25 cellular contexts compared by ENCODE assay signal in genomic region chr2:26157580-26157979, GRCh38.
"Had no signal": no experiment of that assay in that cellular context is flagged by ENCODE, and none has a peak within 500 bp of the region (broad histone marks: within the 10 kb centered on the region; RNA-seq: fewer than 3 reads in every experiment).

No MANE protein-coding gene starts in this region.

- H3K27ac ChIP-seq: colonic mucosa, epithelial cell of prostate, esophagus squamous epithelium, gastrocnemius medialis, heart right ventricle, left lung, lower lobe of right lung had no signal

- H3K9me3 ChIP-seq: colonic mucosa, gastrocnemius medialis, lower lobe of right lung had no signal

- H3K4me1 ChIP-seq: colonic mucosa, esophagus squamous epithelium, gastrocnemius medialis, heart right ventricle, left lung, lower lobe of right lung had no signal

- FAIRE-seq: endometrium, islet of Langerhans, keratinocyte had no signal

- DNase-seq: colonic mucosa; cortex of kidney; effector CD8-positive, alpha-beta T cell; effector memory CD8-positive, alpha-beta T cell; endodermal cell; erythroblast; esophagus squamous epithelium; foreskin fibroblast; foreskin melanocyte; gastrocnemius medialis; glutamatergic neuron; heart right ventricle; hippocampal formation; left cardiac atrium; left lung; left ventricle myocardium superior; lower lobe of right lung; mesenchymal stem cell; midbrain; naive B cell had no signal

- ATAC-seq: effector memory CD8-positive, alpha-beta T cell; esophagus mucosa; gastrocnemius medialis; heart right ventricle; left cardiac atrium; left lung; left ventricle myocardium superior; lower lobe of right lung had no signal

- H3K36me3 ChIP-seq: colonic mucosa, esophagus squamous epithelium, gastrocnemius medialis, heart right ventricle, left lung, lower lobe of right lung had no signal

- H3K4me3 ChIP-seq: colonic mucosa, esophagus squamous epithelium, gastrocnemius medialis, heart right ventricle, left lung, lower lobe of right lung had no signal

- H3K27me3 ChIP-seq: colonic mucosa, esophagus squamous epithelium, gastrocnemius medialis, heart right ventricle, left lung had no signal
